10 cellular contexts compared by ENCODE assay signal in genomic region chrX:154341399-154342298, GRCh38. TPM values are rescaled to one million over a fixed set of nuclear protein-coding genes. Genes with fewer than 3 reads are reported as not detected.
DNase-seq lines count a peak whose midpoint lies in the region; ATAC-seq and TF ChIP-seq lines count a peak whose summit lies in the region.
"Not testable (repeated sequence)": the region's sequence is repeated elsewhere in the genome, so short reads cannot be mapped to it uniquely, and the experiment has no call there.
"Had no signal": no experiment of that assay in that cellular context is flagged by ENCODE, and none has a peak within 500 bp of the region (broad histone marks: within the 10 kb centered on the region; RNA-seq: fewer than 3 reads in every experiment).

No MANE protein-coding gene starts in this region.

- H3K36me3 ChIP-seq in thoracic aorta: not testable (repeated sequence)

- POLR2A ChIA-PET in WTC11 (lab: Charles Lee): not testable (repeated sequence)

- not testable (repeated sequence) for H3K9me3 ChIP-seq in right cardiac atrium (ENCODE audit: control insufficient read depth, low read length); thoracic aorta

- not testable (repeated sequence) for H3K36me3 Mint-ChIP-seq in WTC11

- H3K27me3 ChIP-seq in right cardiac atrium (ENCODE audit: control insufficient read depth, insufficient read depth); thoracic aorta (replicated peaks; ENCODE audit: insufficient read depth): not testable (repeated sequence)

- not testable (repeated sequence) for H3K4me1 ChIP-seq in right cardiac atrium (ENCODE audit: control insufficient read depth, insufficient read depth, low read length); thoracic aorta (ENCODE audit: control insufficient read depth in 1 of 2, low read depth in 2 of 2)

- H3K4me3 ChIP-seq in right cardiac atrium (ENCODE audit: low read length); thoracic aorta: not testable (repeated sequence)

- H3K27me3 Mint-ChIP-seq in WTC11 (ENCODE audit: low read depth): not testable (repeated sequence)

- intact Hi-C loops in right cardiac atrium (cut with DNase I): not testable (repeated sequence)

- peak; percentile 50 for ATAC-seq in GM18870 (IDR thresholded peaks at IDR 0.05; ENCODE audit: unreplicated experiment)
- ATAC-seq in GM21737 (IDR thresholded peaks at IDR 0.05; ENCODE audit: unreplicated experiment): peak; percentile 71
- peak; percentile 58 for ATAC-seq in HG03103 (IDR thresholded peaks at IDR 0.05; ENCODE audit: low read depth, unreplicated experiment)
- ATAC-seq in WTC11: peak; percentile 82
- ATAC-seq in right cardiac atrium: peak; percentile 88 to 92
- ATAC-seq in thoracic aorta (ENCODE audit: insufficient number of reproducible peaks, low FRiP score, low read depth): peak; percentile 48

- DNase-seq in WTC11 (ENCODE audit: low spot score); thoracic aorta (ENCODE audit: low spot score): not testable (repeated sequence)
- DNase-seq in right cardiac atrium: peak in 2 of 3 donors; percentile 41 to 55

- H3K4me1 Mint-ChIP-seq in WTC11: not testable (repeated sequence)

- H3K4me3 Mint-ChIP-seq in WTC11: not testable (repeated sequence)

- WGBS in right cardiac atrium: 0% methylated on average over 12 of the region's 115 CpGs

- CTCF ChIA-PET in WTC11 (lab: Charles Lee): not testable (repeated sequence)

- H3K9me3 Mint-ChIP-seq in WTC11: not testable (repeated sequence)

- TF ChIP-seq CTCF in WTC11 (IDR thresholded peaks at IDR 0.05); thoracic aorta (IDR thresholded peaks at IDR 0.05): not testable (repeated sequence)

- H3K27ac ChIP-seq in right cardiac atrium (ENCODE audit: low read length): peak overlapping the region; percentile 58
- H3K27ac ChIP-seq in thoracic aorta: not testable (repeated sequence)

- not testable (repeated sequence) for H3K27ac Mint-ChIP-seq in WTC11

RNA-seq across cellular contexts. Expression of gene FLNA, which starts 32.8 kb away (rescaled TPM):
- total RNA-seq in WTC11 (2021) (914 to 1,017 TPM (median 992 TPM) in 3 replicates), right cardiac atrium (100 to 1,000 TPM; 262 to 363 (median 298) TPM), thoracic aorta (over 10,000 TPM in 1 of 2 donors, 1,000 to 10,000 TPM in 1; 5,928 to 11,236 TPM)
- 271 TPM for polyA plus RNA-seq in right cardiac atrium

RNA-seq across cellular contexts. Expression of gene EMD, which starts 37.4 kb away (rescaled TPM):
- 69.8 to 78.3 TPM (median 72.7 TPM) in 3 replicates for total RNA-seq in WTC11 (2021)
- 10 to 100 TPM; 58.5 to 72.9 (median 60.0) TPM for total RNA-seq in right cardiac atrium
- 86.1 TPM for polyA plus RNA-seq in right cardiac atrium
- total RNA-seq in thoracic aorta: 10 to 100 TPM; 43.8 to 74.2 TPM

RNA-seq across cellular contexts. Expression of gene TKTL1, which starts 46.1 kb away (rescaled TPM):
- 0.46 to 0.53 TPM in 2 of 3 replicates, not detected in the other for total RNA-seq in WTC11 (2021)
- 10 to 100 TPM in 1 of 4 donors, 1 to 10 TPM in 3; 5.5 to 11.9 (median 9.1) TPM for total RNA-seq in right cardiac atrium
- polyA plus RNA-seq in right cardiac atrium: 6.0 TPM
- total RNA-seq in thoracic aorta: under 1 TPM in 1 of 2 donors, not detected in 1; 0.42 TPM
- total RNA-seq: PC-9, ureter had no signal

RNA-seq across cellular contexts. Expression of gene TEX28, which starts 46.7 kb away (rescaled TPM):
- total RNA-seq in WTC11 (2021) (not detected in 3 replicates), right cardiac atrium (not detected), thoracic aorta (not detected)
- polyA plus RNA-seq in right cardiac atrium: not detected
- total RNA-seq: mesothelial cell of epicardium, PC-9, right atrium auricular region, ureter had no signal

RNA-seq across cellular contexts. Expression of gene RPL10, which starts 56.5 kb away (rescaled TPM):
- 2,241 to 2,474 TPM (median 2,438 TPM) in 3 replicates for total RNA-seq in WTC11 (2021)
- 1,000 to 10,000 TPM; 2,034 to 2,544 (median 2,211) TPM for total RNA-seq in right cardiac atrium
- 2,857 TPM for polyA plus RNA-seq in right cardiac atrium
- total RNA-seq in thoracic aorta: 1,000 to 10,000 TPM; 2,221 to 4,479 TPM
